ENCODE assay signal across 8 cellular contexts in the genomic region with DNA sequence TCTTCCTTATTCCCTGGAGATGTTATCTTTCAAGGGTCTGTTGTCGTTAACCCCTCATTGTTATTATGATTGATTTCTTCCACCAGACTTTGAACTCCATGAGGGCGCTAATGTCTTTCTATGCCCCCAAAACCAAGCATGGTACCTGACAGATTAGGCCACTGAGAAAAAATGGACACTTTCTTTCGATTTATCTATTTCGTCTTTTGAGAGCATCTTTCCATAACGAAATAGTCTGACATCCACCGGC. TPM values are rescaled to one million over a fixed set of nuclear protein-coding genes. Genes with fewer than 3 reads are reported as not detected.
A peak's percentile ranks its signal among the peaks of the same experiment; 100 is the strongest.
DNase-seq lines count a peak whose midpoint lies in the region; ATAC-seq, FAIRE-seq and TF ChIP-seq lines count a peak whose summit lies in the region.

No MANE protein-coding gene starts in this region.

- H3K9ac ChIP-seq in astrocyte (ENCODE audit: low read length) = peak overlapping the region; percentile 99

- H3K9me3 Mint-ChIP-seq in astrocyte (ENCODE audit: unreplicated experiment) = no peaks in the 10 kb centered on the region

- no peaks in the 10 kb centered on the region for H3K27me3 Mint-ChIP-seq in astrocyte (ENCODE audit: low read depth, unreplicated experiment)

- TF ChIP-seq POLR2A in heart left ventricle (IDR thresholded peaks at IDR 0.05) = no peak

- TF ChIP-seq CTCF in heart left ventricle (IDR thresholded peaks at IDR 0.05) (no peak), astrocyte (IDR thresholded peaks at IDR 0.05; ENCODE audit: insufficient read depth, low read depth, low read length) (no peak), lower lobe of right lung (IDR thresholded peaks at IDR 0.05) (no peak), upper lobe of right lung (IDR thresholded peaks at IDR 0.05) (no peak)

- ATAC-seq in heart left ventricle = no peak
- no peak for ATAC-seq in lower lobe of right lung
- ATAC-seq in upper lobe of right lung = no peak
- ATAC-seq in GM19324 (IDR thresholded peaks at IDR 0.05; ENCODE audit: low FRiP score, unreplicated experiment) = no peak
- no peak for ATAC-seq in GM18907 (IDR thresholded peaks at IDR 0.05; ENCODE audit: unreplicated experiment)
- no peak for ATAC-seq in HG02973 (IDR thresholded peaks at IDR 0.05; ENCODE audit: unreplicated experiment)

- peaks cover 2 to 30% (median 27%) of the 10 kb centered on the region in 9 donors for H3K36me3 ChIP-seq in heart left ventricle
- H3K36me3 ChIP-seq in astrocyte (ENCODE audit: insufficient read depth, low read length) = peaks cover 15% of the 10 kb centered on the region
- peaks cover 26% of the 10 kb centered on the region for H3K36me3 ChIP-seq in lower lobe of right lung
- peaks cover 26% of the 10 kb centered on the region for H3K36me3 ChIP-seq in upper lobe of right lung

- H4K20me1 ChIP-seq in astrocyte (ENCODE audit: insufficient read depth, low read length) = peaks cover 13% of the 10 kb centered on the region

- H3K4me3 Mint-ChIP-seq in astrocyte (ENCODE audit: unreplicated experiment) = peak overlapping the region; percentile 95

- no peak for FAIRE-seq in astrocyte (lab: Jason Lieb, UNC)

- peaks cover 8% of the 10 kb centered on the region for H3K4me1 Mint-ChIP-seq in astrocyte (ENCODE audit: low read depth, unreplicated experiment)

- H3K36me3 Mint-ChIP-seq in astrocyte (ENCODE audit: low read depth, unreplicated experiment) = peaks cover 1% of the 10 kb centered on the region

- peak overlapping the region in 11 of 12 donors; percentile 72 to 96 (median 89) for H3K27ac ChIP-seq in heart left ventricle
- peak overlapping the region; percentile 96 for H3K27ac ChIP-seq in astrocyte (ENCODE audit: low read depth, low read length)
- H3K27ac ChIP-seq in lower lobe of right lung = peak overlapping the region; percentile 86
- peak overlapping the region; percentile 89 for H3K27ac ChIP-seq in upper lobe of right lung

- H3K27ac Mint-ChIP-seq in astrocyte (ENCODE audit: unreplicated experiment) = peak overlapping the region; percentile 98

- H3K27me3 ChIP-seq in heart left ventricle (no peaks in the 10 kb centered on the region), astrocyte (ENCODE audit: insufficient read depth, low read length) (no peaks in the 10 kb centered on the region), lower lobe of right lung (ENCODE audit: low read depth) (no peaks in the 10 kb centered on the region), upper lobe of right lung (no peaks in the 10 kb centered on the region)

- H3K9me3 ChIP-seq in heart left ventricle (no peaks in the 10 kb centered on the region), astrocyte (ENCODE audit: insufficient read depth, low read depth, low read length) (no peaks in the 10 kb centered on the region), lower lobe of right lung (no peaks in the 10 kb centered on the region), upper lobe of right lung (no peaks in the 10 kb centered on the region)

- peak overlapping the region; percentile 98 for H3K4me2 ChIP-seq in astrocyte (ENCODE audit: low read length)

- H3K4me1 ChIP-seq in heart left ventricle (peaks cover 5 to 24% (median 15%) of the 10 kb centered on the region in 12 donors), astrocyte (ENCODE audit: insufficient read depth, low read length) (peaks cover 5% of the 10 kb centered on the region), lower lobe of right lung (peaks cover 26% of the 10 kb centered on the region), upper lobe of right lung (peaks cover 14% of the 10 kb centered on the region)

- H3K4me3 ChIP-seq in heart left ventricle (peak overlapping the region; percentile 12 to 99 (median 81)), astrocyte (ENCODE audit: insufficient read depth, low read depth, low read length) (peak overlapping the region; percentile 98), lower lobe of right lung (peak overlapping the region; percentile 84), upper lobe of right lung (peak overlapping the region; percentile 71)

- intact Hi-C loops in heart left ventricle (cut with DNase I) = loop anchor here in 7 of 10 donors (1.0 to 10.0 kb wide), 6 partner anchors 22 to 554 kb away; partner anchors contain the start of genes CYP2R1 (in 5 of the 7), CALCB (in 1 of the 7) and COPB1 (in 1 of the 7)
- intact Hi-C loops in cardiac septum (cut with DNase I) = loop anchor here (1.0 kb wide), 1 partner anchor 21 kb away; no protein-coding TSS in a partner anchor
- intact Hi-C loops in lower lobe of right lung (cut with DNase I) = no loop called here
- intact Hi-C loops in upper lobe of right lung (cut with DNase I) = no loop called here

- H3K79me2 ChIP-seq in astrocyte (ENCODE audit: insufficient read depth, low read length) = peaks cover 37% of the 10 kb centered on the region

- WGBS in heart left ventricle, 4 donors = 23 to 47% (median 30%) methylated on average over 6 of the region's 6 CpGs

- DNase-seq in heart left ventricle (no peak), cardiac septum (ENCODE audit: low spot score) (no peak), astrocyte (ENCODE audit: low read depth) (no peak), lower lobe of right lung (no peak), upper lobe of right lung (no peak)

- H2AFZ ChIP-seq in astrocyte (ENCODE audit: low read depth, low read length) = peak overlapping the region; percentile 99

RNA-seq across cellular contexts. Expression of gene PSMA1, which starts 0.6 kb away (rescaled TPM):
- total RNA-seq in heart left ventricle (100 to 1,000 TPM in 8 of 9 donors, 10 to 100 TPM in 1; 95.5 to 136 (median 129) TPM), cardiac septum (136 TPM), astrocyte (152 and 164 TPM in 2 replicates), lower lobe of right lung (121 TPM), upper lobe of right lung (128 TPM)
- polyA plus RNA-seq in heart left ventricle = 100 to 1,000 TPM; 149 to 152 TPM

RNA-seq across cellular contexts. Expression of gene COPB1, which starts 21.2 kb away (rescaled TPM):
- total RNA-seq in heart left ventricle (10 to 100 TPM; 41.7 to 69.7 (median 51.3) TPM), cardiac septum (61.4 TPM), astrocyte (223 and 236 TPM in 2 replicates), lower lobe of right lung (87.8 TPM), upper lobe of right lung (84.5 TPM)
- 10 to 100 TPM; 23.4 to 72.1 TPM for polyA plus RNA-seq in heart left ventricle

Comparison
In these comparisons a context has a peak if more than half of its experiments do, and no peak if none do; other contexts are left out.
1. intact Hi-C loops: an anchor here in heart left ventricle (1.0 to 10.0 kb wide) and cardiac septum (1.0 kb wide); none called in lower lobe of right lung and upper lobe of right lung.